18 cellular contexts compared by ENCODE assay signal in the genomic region with DNA sequence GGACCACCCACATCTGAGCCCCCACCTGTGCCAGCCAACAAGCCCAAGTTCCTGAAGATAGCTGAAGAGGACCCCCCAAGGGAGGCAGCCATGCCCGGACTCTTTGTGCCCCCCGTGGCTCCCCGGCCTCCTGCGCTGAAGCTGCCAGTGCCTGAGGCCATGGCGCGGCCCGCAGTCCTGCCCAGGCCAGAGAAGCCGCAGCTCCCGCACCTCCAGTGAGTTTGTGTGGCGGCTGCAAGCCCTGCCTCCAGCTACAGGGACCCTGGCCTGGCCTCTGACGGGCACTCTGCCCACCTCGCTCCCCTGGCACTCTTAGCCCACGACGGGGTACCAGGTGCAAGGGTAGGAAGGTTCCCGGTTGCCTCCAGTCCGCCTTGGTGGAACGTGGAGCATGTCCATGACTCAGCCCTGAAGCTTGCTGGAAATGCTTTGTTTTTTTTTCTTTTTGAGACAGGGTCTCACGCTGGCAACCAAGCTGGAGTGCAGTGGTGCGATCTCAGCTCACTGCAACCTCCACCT. TPM values are rescaled to one million over a fixed set of nuclear protein-coding genes. Genes with fewer than 3 reads are reported as not detected.
A peak's percentile ranks its signal among the peaks of the same experiment; 100 is the strongest.
DNase-seq lines count a peak whose midpoint lies in the region; ATAC-seq and TF ChIP-seq lines count a peak whose summit lies in the region.
"Had no signal": no experiment of that assay in that cellular context is flagged by ENCODE, and none has a peak within 500 bp of the region (broad histone marks: within the 10 kb centered on the region; RNA-seq: fewer than 3 reads in every experiment).

No MANE protein-coding gene starts in this region.

- ATAC-seq in left lobe of liver (no peak), aorta (ENCODE audit: low FRiP score) (no peak), GM19467 (IDR thresholded peaks at IDR 0.05; ENCODE audit: unreplicated experiment) (no peak), GM21381 (IDR thresholded peaks at IDR 0.05; ENCODE audit: unreplicated experiment) (no peak)
- no peak for ATAC-seq in activated T-helper 17 cell treated with anti-CD3 and anti-CD28 coated beads, Interleukin-2, amount 50 U/mL, for 72 hours (replicated peaks)
- ATAC-seq: gastrocnemius medialis, T-cell had no signal

- H3K4me1 Mint-ChIP-seq in activated T-helper 17 cell treated with anti-CD3 and anti-CD28 coated beads, Interleukin-2, amount 50 U/mL, for 72 hours: peaks cover 10% of the 10 kb centered on the region

- no peak overlapping the region for H3K4me3 ChIP-seq in right atrium auricular region
- no peak overlapping the region for H3K4me3 ChIP-seq in aorta (ENCODE audit: low read length in 2 of 2)
- H3K4me3 ChIP-seq: gastrocnemius medialis had no signal

- intact Hi-C loops in cardiac septum (cut with DNase I): no loop called here
- intact Hi-C loops in aorta (cut with DNase I): no loop called here

- TF ChIP-seq CTCF in right atrium auricular region (IDR thresholded peaks at IDR 0.05): no peak

- H3K36me3 ChIP-seq in right atrium auricular region (peaks cover 71% of the 10 kb centered on the region), aorta (ENCODE audit: control insufficient read depth in 1 of 2, insufficient read depth in 2 of 2, low read length in 1 of 2) (no peaks in the 10 kb centered on the region)

- H3K4me1 ChIP-seq in right atrium auricular region: peaks cover 0 to 5% of the 10 kb centered on the region in 2 donors
- no peaks in the 10 kb centered on the region for H3K4me1 ChIP-seq in aorta (ENCODE audit: control insufficient read depth in 1 of 2, insufficient read depth in 2 of 2, low read length in 2 of 2)
- H3K4me1 ChIP-seq: gastrocnemius medialis had no signal

- 89 to 92% methylated on average over 16 to 19 of the region's 19 CpGs for WGBS in aorta, 2 donors

- H3K9me3 Mint-ChIP-seq in activated T-helper 17 cell treated with anti-CD3 and anti-CD28 coated beads, Interleukin-2, amount 50 U/mL, for 72 hours: no peaks in the 10 kb centered on the region
- H3K9me3 Mint-ChIP-seq: activated naive CD8-positive, alpha-beta T cell treated with anti-CD3 and anti-CD28 coated beads, Interleukin-2, amount 10 ng/mL, durations not matched to agents 7 days and 5 days; T-cell had no signal

- H3K27ac Mint-ChIP-seq in activated T-helper 17 cell treated with anti-CD3 and anti-CD28 coated beads, Interleukin-2, amount 50 U/mL, for 72 hours: no peak overlapping the region
- H3K27ac Mint-ChIP-seq: activated naive CD8-positive, alpha-beta T cell treated with anti-CD3 and anti-CD28 coated beads, Interleukin-2, amount 10 ng/mL, durations not matched to agents 7 days and 5 days had no signal

- peaks cover 74% of the 10 kb centered on the region for H3K36me3 Mint-ChIP-seq in activated T-helper 17 cell treated with anti-CD3 and anti-CD28 coated beads, Interleukin-2, amount 50 U/mL, for 72 hours (ENCODE audit: low read depth)

- no peak overlapping the region for H3K4me3 Mint-ChIP-seq in activated T-helper 17 cell treated with anti-CD3 and anti-CD28 coated beads, Interleukin-2, amount 50 U/mL, for 72 hours
- H3K4me3 Mint-ChIP-seq: activated naive CD8-positive, alpha-beta T cell treated with anti-CD3 and anti-CD28 coated beads, Interleukin-2, amount 10 ng/mL, durations not matched to agents 7 days and 5 days; T-cell had no signal

- DNase-seq in cardiac septum (ENCODE audit: low spot score) (peak; percentile 66), right atrium auricular region (ENCODE audit: low spot score) (no peak), astrocyte of the hippocampus (ENCODE audit: low read depth, low spot score) (peak; percentile 71), left lobe of liver (ENCODE audit: low spot score) (peak; percentile 45), aorta (peak; percentile 26 to 69)
- DNase-seq: activated CD4-positive, alpha-beta T cell treated with anti-CD3 and anti-CD28 coated beads, Interleukin-2, amount 50 U/mL, for 4 hours; activated T-cell treated with anti-CD3 and anti-CD28 coated beads, Interleukin-2, amount 50 U/mL, for 48 hours; erythroblast; Kasumi-1; NCI-H1092; NCI-H2081 treated with DMSO at 0.1 percent for 48 hours; NCI-H524 had no signal

- H3K9me3 ChIP-seq in right atrium auricular region (no peaks in the 10 kb centered on the region), aorta (ENCODE audit: control insufficient read depth, low read length) (no peaks in the 10 kb centered on the region)
- H3K9me3 ChIP-seq: gastrocnemius medialis had no signal

- no peak overlapping the region for H3K27ac ChIP-seq in right atrium auricular region
- H3K27ac ChIP-seq in aorta (ENCODE audit: low read depth in 1 of 2, low read length in 2 of 2): no peak overlapping the region
- H3K27ac ChIP-seq: gastrocnemius medialis had no signal

- H3K27me3 ChIP-seq in right atrium auricular region: no peaks in the 10 kb centered on the region
- H3K27me3 ChIP-seq in aorta (ENCODE audit: control insufficient read depth in 1 of 2, insufficient read depth in 2 of 2, low read length in 1 of 2): no peaks in the 10 kb centered on the region
- H3K27me3 ChIP-seq: gastrocnemius medialis had no signal

- H3K27me3 Mint-ChIP-seq in activated T-helper 17 cell treated with anti-CD3 and anti-CD28 coated beads, Interleukin-2, amount 50 U/mL, for 72 hours: no peaks in the 10 kb centered on the region
- H3K27me3 Mint-ChIP-seq: activated naive CD8-positive, alpha-beta T cell treated with anti-CD3 and anti-CD28 coated beads, Interleukin-2, amount 10 ng/mL, durations not matched to agents 7 days and 5 days; T-cell had no signal

RNA-seq across cellular contexts. Expression of gene ADD1, which starts 13.7 kb away (rescaled TPM):
- total RNA-seq in cardiac septum: 213 TPM
- total RNA-seq in right atrium auricular region: 100 to 1,000 TPM; 171 to 196 TPM
- 113 TPM for total RNA-seq in left lobe of liver
- total RNA-seq in aorta: 100 to 1,000 TPM; 305 to 351 TPM
- polyA plus RNA-seq in aorta: 100 to 1,000 TPM in 1 of 2 donors, 10 to 100 TPM in 1; 98.3 to 263 TPM
- total RNA-seq in activated T-helper 17 cell treated with anti-CD3 and anti-CD28 coated beads, Interleukin-2, amount 50 U/mL, for 72 hours: 100 to 1,000 TPM; 220 to 254 TPM

RNA-seq across cellular contexts. Expression of gene SH3BP2, which starts 37.1 kb away (rescaled TPM):
- total RNA-seq in cardiac septum (19.1 TPM), right atrium auricular region (10 to 100 TPM; 20.1 to 25.2 TPM), left lobe of liver (59.8 TPM), aorta (10 to 100 TPM; 47.8 to 75.4 TPM)
- polyA plus RNA-seq in aorta: 10 to 100 TPM in 1 of 2 donors, 1 to 10 TPM in 1; 6.2 to 13.8 TPM
- 100 to 1,000 TPM in 1 of 2 donors, 10 to 100 TPM in 1; 83.5 to 122 TPM for total RNA-seq in activated T-helper 17 cell treated with anti-CD3 and anti-CD28 coated beads, Interleukin-2, amount 50 U/mL, for 72 hours
